ENCODE assay signal across 9 cellular contexts in the genomic region with DNA sequence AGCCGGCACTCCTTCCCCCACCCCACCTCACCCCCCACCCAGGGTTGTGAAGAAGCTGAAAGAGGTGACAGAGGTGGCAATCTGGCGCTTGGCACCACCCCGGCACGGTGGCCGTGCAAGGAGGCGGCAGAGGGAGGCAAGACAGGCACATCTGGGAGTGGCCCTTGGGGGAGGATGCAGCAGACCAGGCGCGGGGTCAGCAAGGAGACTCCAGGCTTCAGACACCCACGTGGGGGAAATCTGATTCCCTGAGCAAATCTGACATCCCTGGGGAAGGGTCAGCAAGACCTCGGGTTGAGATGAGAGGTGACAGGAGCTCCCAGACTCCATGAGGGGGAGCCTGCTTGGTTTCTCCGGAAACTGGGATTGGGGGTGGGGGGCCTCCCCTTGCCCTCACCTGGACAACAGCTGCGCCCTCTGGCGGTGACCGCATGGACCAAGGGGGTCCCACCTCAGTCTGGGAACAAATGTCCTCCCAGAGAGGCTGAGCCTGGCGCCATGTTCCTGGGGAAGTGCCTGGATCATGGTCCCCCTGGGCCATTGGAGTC. TPM values are rescaled to one million over a fixed set of nuclear protein-coding genes. Genes with fewer than 3 reads are reported as not detected.
A peak's percentile ranks its signal among the peaks of the same experiment; 100 is the strongest.
DNase-seq lines count a peak whose midpoint lies in the region; ATAC-seq, FAIRE-seq and TF ChIP-seq lines count a peak whose summit lies in the region.
"Had no signal": no experiment of that assay in that cellular context is flagged by ENCODE, and none has a peak within 500 bp of the region (broad histone marks: within the 10 kb centered on the region; RNA-seq: fewer than 3 reads in every experiment).

No MANE protein-coding gene starts in this region.

- POLR2A ChIA-PET in PC-9 (lab: Charles Lee; ENCODE audit: unreplicated experiment) (interaction anchor here (1.1 kb wide), 1 partner anchor 82 kb away, joined by 3 read pairs; no protein-coding TSS in a partner anchor), H1 (lab: Charles Lee; ENCODE audit: partially characterized antibody) (interaction anchor here (0.7 to 10.7 kb wide), 21 partner anchors 12 to 1080 kb away, joined by 3 to 173 read pairs (median 8); a partner anchor contains a TSS)

- no peaks in the 10 kb centered on the region for H3K9me2 ChIP-seq in PC-9 (ENCODE audit: insufficient read depth)

- peak overlapping the region; percentile 40 for H3K4ac ChIP-seq in H1 (replicated peaks; ENCODE audit: insufficient read length, low read depth, low read length)

- H4K5ac ChIP-seq in H1 (ENCODE audit: insufficient read length, low read depth, low read length) = peak overlapping the region; percentile 49

- H3F3A ChIP-seq in PC-9 (ENCODE audit: insufficient read depth, low read depth) = peaks cover 33% of the 10 kb centered on the region

- H3K4me1 ChIP-seq in PC-9 (replicated peaks; ENCODE audit: insufficient read depth) = peaks cover 53% of the 10 kb centered on the region
- H3K4me1 ChIP-seq in H1 (replicated peaks in 1 of 4; ENCODE audit: control insufficient read depth in 3 of 4, insufficient read depth in 4 of 4, low read length in 3 of 4) = peaks cover 2 to 29% (median 25%) of the 10 kb centered on the region in 4 experiments

- peaks cover 24% of the 10 kb centered on the region for H3K23me2 ChIP-seq in H1 (ENCODE audit: low read depth, low read length)

- intact Hi-C loops in PC-9 (cut with micrococcal nuclease; ENCODE audit: unreplicated experiment) = no loop called here
- intact Hi-C loops in activated T-helper 1 cell treated with anti-CD3 and anti-CD28 coated beads, Interleukin-12 subunit alpha, Interleukin-12 subunit beta, Interleukin-2, Interleukin-4 antibody, amounts not matched to agents 30 ng/mL and 10 ng/mL and 1 ng/mL, durations not matched to agents 14 hours and 24 hours and 36 hours (cut with micrococcal nuclease) = loop anchor here (2.0 kb wide), 1 partner anchor 18 kb away; a partner anchor contains a TSS

- peak overlapping the region; percentile 81; the same call in 1 of the 2 replicates for H2BK12ac ChIP-seq in H1 (ENCODE audit: low read depth, low read length)

- H4K20me1 ChIP-seq in PC-9 (ENCODE audit: insufficient read depth) (no peaks in the 10 kb centered on the region), H1 (replicated peaks in 1 of 2; ENCODE audit: control insufficient read depth in 1 of 2, insufficient read depth in 2 of 2, low read length in 2 of 2) (peaks cover under 1% of the 10 kb centered on the region in 2 experiments)

- H3K79me2 ChIP-seq in PC-9 (ENCODE audit: low read depth) (no peaks in the 10 kb centered on the region), H1 (ENCODE audit: control insufficient read depth in 1 of 2, insufficient read depth in 2 of 2, low read length in 2 of 2) (peaks cover 0 to 6% of the 10 kb centered on the region in 2 experiments; a peak in 3 of 4 replicates)

- peak overlapping the region; percentile 41; the same call in 1 of the 2 replicates for H2AK5ac ChIP-seq in H1 (ENCODE audit: low read depth, low read length)

- no peak for ATAC-seq in HG02938 (IDR thresholded peaks at IDR 0.05; ENCODE audit: unreplicated experiment)

- no peak overlapping the region for H3K4me3 ChIP-seq in PC-9
- H3K4me3 ChIP-seq in H1 (ENCODE audit: extremely low read depth in 1 of 4, insufficient read depth in 2 of 4, low read depth in 3 of 4, low read length in 4 of 4) = peak overlapping the region; percentile 35 to 86 (median 54)

- peak; percentile 55 to 74 for TF ChIP-seq RAD21 in H1 (IDR thresholded peaks at IDR 0.05 in 1 of 2, conservative IDR thresholded peaks at IDR 0.05 in 1 of 2; ENCODE audit: low read depth in 2 of 2, low read length in 2 of 2)

- H4K91ac ChIP-seq in H1 (replicated peaks; ENCODE audit: insufficient read length, low read length) = peak overlapping the region; percentile 56

- no peak overlapping the region for H2BK120ac ChIP-seq in H1 (replicated peaks; ENCODE audit: low read depth, low read length)

- CTCF ChIA-PET in PC-9 (lab: Charles Lee) (interaction anchor here (0.7 kb wide), 1 partner anchor 1551 kb away, joined by 7 read pairs; no protein-coding TSS in a partner anchor), H1 (lab: Charles Lee; ENCODE audit: partially characterized antibody) (interaction anchor here (0.6 to 9.3 kb wide), 30 partner anchors 9 to 255 kb away, joined by 3 to 129 read pairs (median 5); a partner anchor contains a TSS)

- TF ChIP-seq CTCF in GM10266 (IDR thresholded peaks at IDR 0.05; ENCODE audit: control insufficient read depth, insufficient read depth, low read depth, missing control alignments) (peak; percentile 73), PC-9 (conservative IDR thresholded peaks at IDR 0.05) (no peak), H1 (IDR thresholded peaks at IDR 0.05; ENCODE audit: control extremely low read depth in 1 of 3, insufficient read depth in 1 of 3, low read depth in 1 of 3, low read length in 3 of 3) (peak in 2 of 3 experiments; percentile 93; a peak in 3 of 4 replicates), osteocyte (IDR thresholded peaks at IDR 0.05) (peak; percentile 53)

- no peak overlapping the region for H4K8ac ChIP-seq in H1 (ENCODE audit: extremely low read depth, insufficient read depth, low read length)

- no peak overlapping the region for H3K23ac ChIP-seq in H1 (ENCODE audit: insufficient read length)

- WGBS in H1 (ENCODE audit: extremely low coverage in 1 of 2, insufficient coverage in 1 of 2, insufficient read length in 1 of 2, insufficient replicate concordance in 2 of 2, low coverage in 1 of 2, low lambda C conversion rate in 2 of 2, missing lambda C conversion rate in 1 of 2), 2 experiments = 8% methylated on average over 14 of the region's 15 CpGs; no CpG with 5 or more reads in 1 of the 2 experiments

- H3K4me3 Mint-ChIP-seq in osteocyte (ENCODE audit: unreplicated experiment) = no peak overlapping the region
- H3K4me3 Mint-ChIP-seq in activated T-helper 1 cell treated with anti-CD3 and anti-CD28 coated beads, Interleukin-12 subunit alpha, Interleukin-12 subunit beta, Interleukin-2, Interleukin-4 antibody, amounts not matched to agents 30 ng/mL and 10 ng/mL and 1 ng/mL, durations not matched to agents 14 hours and 24 hours and 36 hours = no peak overlapping the region

- H3K36me3 ChIP-seq in PC-9 (ENCODE audit: low read depth) (no peaks in the 10 kb centered on the region), H1 (ENCODE audit: control insufficient read depth in 2 of 4, insufficient read depth in 4 of 4, low read length in 3 of 4) (no peaks in the 10 kb centered on the region)

- peaks cover 16% of the 10 kb centered on the region for H3K4me1 Mint-ChIP-seq in osteocyte (ENCODE audit: unreplicated experiment)
- H3K4me1 Mint-ChIP-seq in activated T-helper 1 cell treated with anti-CD3 and anti-CD28 coated beads, Interleukin-12 subunit alpha, Interleukin-12 subunit beta, Interleukin-2, Interleukin-4 antibody, amounts not matched to agents 30 ng/mL and 10 ng/mL and 1 ng/mL, durations not matched to agents 14 hours and 24 hours and 36 hours (ENCODE audit: low read depth) = peaks cover 9% of the 10 kb centered on the region

- H2BK15ac ChIP-seq in H1 (ENCODE audit: low read length) = peak overlapping the region; percentile 96; the same call in 1 of the 2 replicates

- no peaks in the 10 kb centered on the region for H3K27me3 ChIP-seq in PC-9 (ENCODE audit: insufficient read depth, low read depth)
- peaks cover 0 to 5% (median 0%) of the 10 kb centered on the region in 4 experiments; a peak in 2 of 7 replicates for H3K27me3 ChIP-seq in H1 (replicated peaks in 1 of 4; ENCODE audit: control insufficient read depth in 3 of 4, extremely low read depth in 1 of 4, insufficient read depth in 3 of 4, low read length in 3 of 4)

- DNase-seq in GM10266 (ENCODE audit: extremely low spot score) (peak; percentile 74), PC-9 (no peak), H1 (ENCODE audit: low read depth in 1 of 2, low spot score in 2 of 2) (peak in 1 of 2 experiments; percentile 94), osteocyte (ENCODE audit: extremely low spot score, unreplicated experiment) (no peak), DMS79 treated with DMSO at 0.1 percent for 48 hours (lab: John Stamatoyannopoulos, UW) (no peak), OCI-M2 (lab: John Stamatoyannopoulos, UW; ENCODE audit: unreplicated experiment) (no peak)
- DNase-seq in activated T-helper 1 cell treated with anti-CD3 and anti-CD28 coated beads, Interleukin-12 subunit alpha, Interleukin-12 subunit beta, Interleukin-2, Interleukin-4 antibody, amounts not matched to agents 30 ng/mL and 10 ng/mL and 1 ng/mL, durations not matched to agents 14 hours and 24 hours and 36 hours (ENCODE audit: low spot score) = no peak
- DNase-seq: MV-4-11 had no signal

- H3K18ac ChIP-seq in H1 (ENCODE audit: extremely low read depth, low read length) = peak overlapping the region; percentile 87

- H3K27me3 Mint-ChIP-seq in osteocyte (ENCODE audit: unreplicated experiment) = peaks cover 13% of the 10 kb centered on the region
- H3K27me3 Mint-ChIP-seq in activated T-helper 1 cell treated with anti-CD3 and anti-CD28 coated beads, Interleukin-12 subunit alpha, Interleukin-12 subunit beta, Interleukin-2, Interleukin-4 antibody, amounts not matched to agents 30 ng/mL and 10 ng/mL and 1 ng/mL, durations not matched to agents 14 hours and 24 hours and 36 hours (ENCODE audit: insufficient read depth) = peaks cover 30% of the 10 kb centered on the region

- H3K56ac ChIP-seq in H1 (replicated peaks; ENCODE audit: insufficient read length, low read depth, low read length) = no peak overlapping the region

- TF ChIP-seq POLR2A in H1 (IDR thresholded peaks at IDR 0.05; ENCODE audit: control extremely low read depth in 1 of 2, low read depth in 2 of 2, low read length in 2 of 2) = no peak

- no TSS peak for BruUV-seq in PC-9 (replicated peaks; lab: Mats Ljungman, UMichigan)

- peak overlapping the region; percentile 99; the same call in 1 of the 2 replicates for H2BK5ac ChIP-seq in H1 (ENCODE audit: low read depth, low read length)

- no peak overlapping the region for H3K14ac ChIP-seq in H1 (ENCODE audit: insufficient read length)

- FAIRE-seq in H1 (lab: Jason Lieb, UNC) = peak; percentile 50

- H3K9me3 ChIP-seq in PC-9 (ENCODE audit: insufficient read depth, low read depth) = no peaks in the 10 kb centered on the region
- H3K9me3 ChIP-seq in H1 (ENCODE audit: insufficient read depth in 2 of 2, low read depth in 1 of 2, low read length in 1 of 2) = no peaks in the 10 kb centered on the region

- H2BK20ac ChIP-seq in H1 (ENCODE audit: low read length) = peak overlapping the region; percentile 61; the same call in 1 of the 2 replicates

- peak; percentile 9 to 41; a peak in 1 of 3 replicates for TF ChIP-seq EP300 in H1 (IDR thresholded peaks at IDR 0.05; ENCODE audit: borderline replicate concordance in 1 of 2, low read depth in 2 of 2, low read length in 2 of 2)

- no peaks in the 10 kb centered on the region; the same call in 1 of the 2 replicates for H3K79me1 ChIP-seq in H1 (ENCODE audit: low read depth, low read length)

- no peak overlapping the region for H3K27ac Mint-ChIP-seq in osteocyte (ENCODE audit: unreplicated experiment)
- no peak overlapping the region for H3K27ac Mint-ChIP-seq in activated T-helper 1 cell treated with anti-CD3 and anti-CD28 coated beads, Interleukin-12 subunit alpha, Interleukin-12 subunit beta, Interleukin-2, Interleukin-4 antibody, amounts not matched to agents 30 ng/mL and 10 ng/mL and 1 ng/mL, durations not matched to agents 14 hours and 24 hours and 36 hours

- no peak overlapping the region for H2AFZ ChIP-seq in PC-9
- no peak overlapping the region for H2AFZ ChIP-seq in H1 (ENCODE audit: low read length)

- no peak overlapping the region for H3K27ac ChIP-seq in PC-9
- no peak overlapping the region for H3K27ac ChIP-seq in H1 (ENCODE audit: low read depth, low read length)

- H3K36me3 Mint-ChIP-seq in osteocyte (ENCODE audit: unreplicated experiment) = no peaks in the 10 kb centered on the region
- no peaks in the 10 kb centered on the region for H3K36me3 Mint-ChIP-seq in activated T-helper 1 cell treated with anti-CD3 and anti-CD28 coated beads, Interleukin-12 subunit alpha, Interleukin-12 subunit beta, Interleukin-2, Interleukin-4 antibody, amounts not matched to agents 30 ng/mL and 10 ng/mL and 1 ng/mL, durations not matched to agents 14 hours and 24 hours and 36 hours (ENCODE audit: low read depth)

- H3K9ac ChIP-seq in H1 (replicated peaks in 1 of 4; ENCODE audit: extremely low read depth in 1 of 4, low read depth in 3 of 4, low read length in 3 of 4) = no peak overlapping the region; a peak in 1 of 7 replicates

- H3K9me3 Mint-ChIP-seq in osteocyte (ENCODE audit: unreplicated experiment) = no peaks in the 10 kb centered on the region
- no peaks in the 10 kb centered on the region for H3K9me3 Mint-ChIP-seq in activated T-helper 1 cell treated with anti-CD3 and anti-CD28 coated beads, Interleukin-12 subunit alpha, Interleukin-12 subunit beta, Interleukin-2, Interleukin-4 antibody, amounts not matched to agents 30 ng/mL and 10 ng/mL and 1 ng/mL, durations not matched to agents 14 hours and 24 hours and 36 hours

- peak overlapping the region; percentile 81; the same call in 1 of the 2 replicates for H3K4me2 ChIP-seq in PC-9
- H3K4me2 ChIP-seq in H1 (ENCODE audit: insufficient read depth in 1 of 2, low read depth in 2 of 2, low read length in 2 of 2) = peak overlapping the region; percentile 89 to 97

RNA-seq across cellular contexts. Expression of a gene that starts 4.0 kb away (rescaled TPM):
- total RNA-seq in PC-9 (2021) (3.4 and 5.2 TPM in 2 replicates), osteocyte (2.5 and 2.6 TPM in 2 replicates)
- 78.0 and 80.1 TPM in 2 replicates for total RNA-seq in H1 (2021; fragmentation: NEBNext Ultra II Directional; extraction: Animal tissue kit (Norgen Biotek cat#: 25700))
- polyA plus RNA-seq in H1 (2011; rRNA removed) = 54.6 and 75.9 TPM in 2 replicates
- polyA plus RNA-seq in H1 (2011; cell fraction: cytosol; rRNA removed) = 67.2 TPM
- 110 TPM for polyA plus RNA-seq in H1 (2011; cell fraction: nucleus; rRNA removed)
- 55.1 to 84.2 TPM (median 78.1 TPM) in 4 replicates for polyA plus RNA-seq in H1 (2012, experiment 1 of 2)
- polyA plus RNA-seq in H1 (2012, experiment 2 of 2) = 64.1 TPM
- 47.1 TPM for polyA plus RNA-seq in H1 (2013, experiment 1 of 2)
- polyA plus RNA-seq in H1 (2013, experiment 2 of 2) = 41.5 TPM
- 54.5 and 69.3 TPM in 2 replicates for polyA minus RNA-seq in H1 (2011; rRNA and poly(A)+ RNA removed)
- polyA minus RNA-seq in H1 (2011; cell fraction: cytosol; rRNA and poly(A)+ RNA removed) = 50.3 TPM
- 42.1 TPM for polyA minus RNA-seq in H1 (2011; cell fraction: nucleus; rRNA and poly(A)+ RNA removed)
- 0.21 and 0.34 TPM in 2 replicates for total RNA-seq in activated T-helper 1 cell treated with anti-CD3 and anti-CD28 coated beads, Interleukin-12 subunit alpha, Interleukin-12 subunit beta, Interleukin-2, Interleukin-4 antibody, amounts not matched to agents 30 ng/mL and 10 ng/mL and 1 ng/mL, durations not matched to agents 14 hours and 24 hours and 36 hours

RNA-seq across cellular contexts. Expression of a gene that starts 17.9 kb away (rescaled TPM):
- total RNA-seq in PC-9 (2021) = 47.4 and 50.4 TPM in 2 replicates
- total RNA-seq in H1 (2021; fragmentation: NEBNext Ultra II Directional; extraction: Animal tissue kit (Norgen Biotek cat#: 25700)) = 31.1 and 34.1 TPM in 2 replicates
- 20.0 and 23.7 TPM in 2 replicates for polyA plus RNA-seq in H1 (2011; rRNA removed)
- 27.8 TPM for polyA plus RNA-seq in H1 (2011; cell fraction: cytosol; rRNA removed)
- polyA plus RNA-seq in H1 (2011; cell fraction: nucleus; rRNA removed) = 43.0 TPM
- polyA plus RNA-seq in H1 (2012, experiment 1 of 2) = 24.6 to 30.7 TPM (median 25.7 TPM) in 4 replicates
- 18.0 TPM for polyA plus RNA-seq in H1 (2012, experiment 2 of 2)
- polyA plus RNA-seq in H1 (2013, experiment 1 of 2) = 14.5 TPM
- 13.6 TPM for polyA plus RNA-seq in H1 (2013, experiment 2 of 2)
- polyA minus RNA-seq in H1 (2011; rRNA and poly(A)+ RNA removed) = 20.8 and 23.4 TPM in 2 replicates
- 10.6 TPM for polyA minus RNA-seq in H1 (2011; cell fraction: cytosol; rRNA and poly(A)+ RNA removed)
- polyA minus RNA-seq in H1 (2011; cell fraction: nucleus; rRNA and poly(A)+ RNA removed) = 20.5 TPM
- total RNA-seq in osteocyte = 24.0 and 28.1 TPM in 2 replicates
- total RNA-seq in activated T-helper 1 cell treated with anti-CD3 and anti-CD28 coated beads, Interleukin-12 subunit alpha, Interleukin-12 subunit beta, Interleukin-2, Interleukin-4 antibody, amounts not matched to agents 30 ng/mL and 10 ng/mL and 1 ng/mL, durations not matched to agents 14 hours and 24 hours and 36 hours = 25.3 and 31.6 TPM in 2 replicates

RNA-seq across cellular contexts. Expression of a gene that starts 53.5 kb away (rescaled TPM):
- total RNA-seq in PC-9 (2021) = 521 and 547 TPM in 2 replicates
- 365 and 413 TPM in 2 replicates for total RNA-seq in H1 (2021; fragmentation: NEBNext Ultra II Directional; extraction: Animal tissue kit (Norgen Biotek cat#: 25700))
- polyA plus RNA-seq in H1 (2011; rRNA removed) = 1,720 and 2,058 TPM in 2 replicates
- polyA plus RNA-seq in H1 (2011; cell fraction: cytosol; rRNA removed) = 801 TPM
- polyA plus RNA-seq in H1 (2011; cell fraction: nucleus; rRNA removed) = 895 TPM
- polyA plus RNA-seq in H1 (2012, experiment 1 of 2) = 439 to 800 TPM (median 741 TPM) in 4 replicates
- 1,693 TPM for polyA plus RNA-seq in H1 (2012, experiment 2 of 2)
- 891 TPM for polyA plus RNA-seq in H1 (2013, experiment 1 of 2)
- polyA plus RNA-seq in H1 (2013, experiment 2 of 2) = 816 TPM
- polyA minus RNA-seq in H1 (2011; rRNA and poly(A)+ RNA removed) = 145 and 160 TPM in 2 replicates
- 241 TPM for polyA minus RNA-seq in H1 (2011; cell fraction: cytosol; rRNA and poly(A)+ RNA removed)
- polyA minus RNA-seq in H1 (2011; cell fraction: nucleus; rRNA and poly(A)+ RNA removed) = 152 TPM
- total RNA-seq in osteocyte = 253 and 265 TPM in 2 replicates
- 289 and 291 TPM in 2 replicates for total RNA-seq in activated T-helper 1 cell treated with anti-CD3 and anti-CD28 coated beads, Interleukin-12 subunit alpha, Interleukin-12 subunit beta, Interleukin-2, Interleukin-4 antibody, amounts not matched to agents 30 ng/mL and 10 ng/mL and 1 ng/mL, durations not matched to agents 14 hours and 24 hours and 36 hours

Comparison
In these comparisons a context has a peak if more than half of its experiments do, and no peak if none do; other contexts are left out.
1. RNA of a gene that starts 4.0 kb away (total RNA-seq): 78.0 to 80.1 TPM in H1; 3.4 to 5.2 TPM in PC-9, 2.5 to 2.6 TPM in osteocyte and 0.21 to 0.34 TPM in activated T-helper 1 cell treated with anti-CD3 and anti-CD28 coated beads, Interleukin-12 subunit alpha, Interleukin-12 subunit beta, Interleukin-2, Interleukin-4 antibody, amounts not matched to agents 30 ng/mL and 10 ng/mL and 1 ng/mL, durations not matched to agents 14 hours and 24 hours and 36 hours; every median in the first group is over 10 times any median in the second.